Comparison of ENCODE assay signal across 8 cellular contexts in genomic region chr9:21334969-21335632, GRCh38. TPM values are rescaled to one million over a fixed set of nuclear protein-coding genes. Genes with fewer than 3 reads are reported as not detected.
A peak's percentile ranks its signal among the peaks of the same experiment; 100 is the strongest.
DNase-seq lines count a peak whose midpoint lies in the region; ATAC-seq and TF ChIP-seq lines count a peak whose summit lies in the region.

Gene KLHL9, minus strand, starts transcription at chr9:21335404. Its CDS starts 545 bp downstream, at chr9:21334859.

- in situ Hi-C loops in GM13977 (cut with MboI; ENCODE audit: low pct_unique_long_range_greater_than_20kb, low sequenced_read_pairs, unreplicated experiment), result loop anchor here (10.0 kb wide), 2 partner anchors 60 to 110 kb away; partner anchors contain the start of gene IFNA1
- in situ Hi-C loops in gastrocnemius medialis (cut with MboI; ENCODE audit: low sequenced_read_pairs in 4 of 4), result loop anchor here in 2 of 4 donors (25.0 kb wide), 1 partner anchor 652 kb away; the partner anchor contains the start of genes CDKN2A (in 2 of the 2) and CDKN2B-AS1 (in 2 of the 2)

- peak within 1 kb of the TSS; percentile 84 to 96 (median 94) for H3K27ac ChIP-seq in body of pancreas
- H3K27ac ChIP-seq in iPS DF 6.9 (ENCODE audit: low read length), result no peak within 1 kb of the TSS
- peak within 1 kb of the TSS; percentile 87 to 93 (median 92) for H3K27ac ChIP-seq in gastrocnemius medialis

- ATAC-seq in HG02840 (IDR thresholded peaks at IDR 0.05; ENCODE audit: low FRiP score, unreplicated experiment) (peak; percentile 88), body of pancreas (peak; percentile 100), gastrocnemius medialis (peak; percentile 97)

- H3K4me1 ChIP-seq in body of pancreas, result peaks cover 40% of the 10 kb centered on the region
- H3K4me1 ChIP-seq in iPS DF 6.9 (ENCODE audit: control insufficient read depth, insufficient read depth, low read length), result peaks cover 4% of the 10 kb centered on the region; the same call in 1 of the 2 replicates
- peaks cover 42 to 43% of the 10 kb centered on the region in 2 donors for H3K4me1 ChIP-seq in gastrocnemius medialis

- no peak for TF ChIP-seq CTCF in GM13977 (IDR thresholded peaks at IDR 0.05; ENCODE audit: extremely low read depth, insufficient read depth, missing control alignments)
- TF ChIP-seq CTCF in body of pancreas (IDR thresholded peaks at IDR 0.05), result peak in 1 of 7 experiments; percentile 10
- TF ChIP-seq CTCF in gastrocnemius medialis (IDR thresholded peaks at IDR 0.05 in 4 of 5, conservative IDR thresholded peaks at IDR 0.05 in 1 of 5), result peak in 1 of 5 experiments; percentile 13

- peak within 1 kb of the TSS; percentile 55 to 79 for H3K4me3 ChIP-seq in body of pancreas
- peak within 1 kb of the TSS; percentile 92 for H3K4me3 ChIP-seq in iPS DF 6.9 (ENCODE audit: low read length)
- H3K4me3 ChIP-seq in gastrocnemius medialis, result peak within 1 kb of the TSS; percentile 68 to 96 (median 90)

- intact Hi-C loops in body of pancreas (cut with DNase I) (no loop called here), gastrocnemius medialis (cut with DNase I; ENCODE audit: low total_unique reads) (loop anchor here (1.0 to 2.0 kb wide), 2 partner anchors 8 to 468 kb away; partner anchors contain the start of gene MTAP)

- WGBS in body of pancreas, 2 donors, result 1% methylated on average over 15 to 46 of the region's 46 CpGs
- WGBS in iPS DF 6.9 (ENCODE audit: insufficient coverage, insufficient read length), result no CpG with 5 or more reads among the region's 46 CpGs

- no peaks in the 10 kb centered on the region for H3K9me3 ChIP-seq in body of pancreas
- H3K9me3 ChIP-seq in iPS DF 6.9 (ENCODE audit: control insufficient read depth, insufficient read depth, low read length), result no peaks in the 10 kb centered on the region
- no peaks in the 10 kb centered on the region for H3K9me3 ChIP-seq in gastrocnemius medialis

- no peaks in the 10 kb centered on the region for H3K27me3 ChIP-seq in body of pancreas
- no peaks in the 10 kb centered on the region for H3K27me3 ChIP-seq in iPS DF 6.9 (ENCODE audit: control insufficient read depth, insufficient read depth, low read length)
- H3K27me3 ChIP-seq in gastrocnemius medialis, result no peaks in the 10 kb centered on the region

- DNase-seq in GM13977 (ENCODE audit: low spot score), result peak; percentile 88
- peak; percentile 81 for DNase-seq in NCI-H146 treated with DMSO at 0.1 percent for 48 hours (lab: John Stamatoyannopoulos, UW; ENCODE audit: unreplicated experiment)
- DNase-seq in T-helper 22 cell (ENCODE audit: low read depth), result peak; percentile 77
- peak; percentile 93 to 96 (median 95) for DNase-seq in body of pancreas
- DNase-seq in iPS DF 6.9 (ENCODE audit: low read depth, low spot score), result peak; percentile 61
- peak; percentile 84 to 87 for DNase-seq in gastrocnemius medialis
- DNase-seq in NOMO-1 treated with dmso at 0.1 percent for 144 hours (lab: John Stamatoyannopoulos, UW; ENCODE audit: unreplicated experiment), result no peak

- H3K36me3 ChIP-seq in body of pancreas (replicated peaks in 1 of 2; ENCODE audit: insufficient read depth in 1 of 2, low read depth in 2 of 2) (no peaks in the 10 kb centered on the region), iPS DF 6.9 (ENCODE audit: control insufficient read depth, insufficient read depth, low read length) (no peaks in the 10 kb centered on the region), gastrocnemius medialis (no peaks in the 10 kb centered on the region)

- peak; percentile 65 to 73 (median 73) for TF ChIP-seq POLR2A in body of pancreas (IDR thresholded peaks at IDR 0.05)
- TF ChIP-seq POLR2A in gastrocnemius medialis (IDR thresholded peaks at IDR 0.05), result peak in 1 of 2 donors; percentile 59

RNA-seq across cellular contexts. Expression of gene KLHL9, which starts in this region (rescaled TPM):
- total RNA-seq in body of pancreas (10 to 100 TPM; 10.2 to 15.3 TPM), gastrocnemius medialis (1 to 10 TPM; 5.2 to 8.2 (median 6.5) TPM)
